ENCODE assay signal across 1 cellular context in the genomic region with DNA sequence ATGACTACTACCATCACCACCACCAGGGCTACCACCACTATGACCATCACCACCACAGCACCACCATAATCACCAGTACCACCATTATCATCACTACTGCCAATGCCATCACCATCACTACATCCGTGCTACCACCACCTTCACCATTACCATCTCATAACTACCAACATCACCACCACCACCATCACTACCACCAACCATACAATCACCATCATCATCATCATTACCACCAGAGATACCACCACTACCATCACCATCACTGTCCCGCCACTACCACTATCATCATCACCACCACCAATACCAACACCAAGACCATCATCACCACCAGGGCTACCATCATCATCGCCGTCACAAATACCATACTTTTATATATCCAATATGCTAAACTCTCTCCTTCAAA.
TF ChIP-seq lines count a peak whose summit lies in the region.

No MANE protein-coding gene starts in this region.

TF ChIP-seq in H1, 55 proteins besides CTCF, POLR2A, EP300 and RAD21:
- TF ChIP-seq, protein P1, sequence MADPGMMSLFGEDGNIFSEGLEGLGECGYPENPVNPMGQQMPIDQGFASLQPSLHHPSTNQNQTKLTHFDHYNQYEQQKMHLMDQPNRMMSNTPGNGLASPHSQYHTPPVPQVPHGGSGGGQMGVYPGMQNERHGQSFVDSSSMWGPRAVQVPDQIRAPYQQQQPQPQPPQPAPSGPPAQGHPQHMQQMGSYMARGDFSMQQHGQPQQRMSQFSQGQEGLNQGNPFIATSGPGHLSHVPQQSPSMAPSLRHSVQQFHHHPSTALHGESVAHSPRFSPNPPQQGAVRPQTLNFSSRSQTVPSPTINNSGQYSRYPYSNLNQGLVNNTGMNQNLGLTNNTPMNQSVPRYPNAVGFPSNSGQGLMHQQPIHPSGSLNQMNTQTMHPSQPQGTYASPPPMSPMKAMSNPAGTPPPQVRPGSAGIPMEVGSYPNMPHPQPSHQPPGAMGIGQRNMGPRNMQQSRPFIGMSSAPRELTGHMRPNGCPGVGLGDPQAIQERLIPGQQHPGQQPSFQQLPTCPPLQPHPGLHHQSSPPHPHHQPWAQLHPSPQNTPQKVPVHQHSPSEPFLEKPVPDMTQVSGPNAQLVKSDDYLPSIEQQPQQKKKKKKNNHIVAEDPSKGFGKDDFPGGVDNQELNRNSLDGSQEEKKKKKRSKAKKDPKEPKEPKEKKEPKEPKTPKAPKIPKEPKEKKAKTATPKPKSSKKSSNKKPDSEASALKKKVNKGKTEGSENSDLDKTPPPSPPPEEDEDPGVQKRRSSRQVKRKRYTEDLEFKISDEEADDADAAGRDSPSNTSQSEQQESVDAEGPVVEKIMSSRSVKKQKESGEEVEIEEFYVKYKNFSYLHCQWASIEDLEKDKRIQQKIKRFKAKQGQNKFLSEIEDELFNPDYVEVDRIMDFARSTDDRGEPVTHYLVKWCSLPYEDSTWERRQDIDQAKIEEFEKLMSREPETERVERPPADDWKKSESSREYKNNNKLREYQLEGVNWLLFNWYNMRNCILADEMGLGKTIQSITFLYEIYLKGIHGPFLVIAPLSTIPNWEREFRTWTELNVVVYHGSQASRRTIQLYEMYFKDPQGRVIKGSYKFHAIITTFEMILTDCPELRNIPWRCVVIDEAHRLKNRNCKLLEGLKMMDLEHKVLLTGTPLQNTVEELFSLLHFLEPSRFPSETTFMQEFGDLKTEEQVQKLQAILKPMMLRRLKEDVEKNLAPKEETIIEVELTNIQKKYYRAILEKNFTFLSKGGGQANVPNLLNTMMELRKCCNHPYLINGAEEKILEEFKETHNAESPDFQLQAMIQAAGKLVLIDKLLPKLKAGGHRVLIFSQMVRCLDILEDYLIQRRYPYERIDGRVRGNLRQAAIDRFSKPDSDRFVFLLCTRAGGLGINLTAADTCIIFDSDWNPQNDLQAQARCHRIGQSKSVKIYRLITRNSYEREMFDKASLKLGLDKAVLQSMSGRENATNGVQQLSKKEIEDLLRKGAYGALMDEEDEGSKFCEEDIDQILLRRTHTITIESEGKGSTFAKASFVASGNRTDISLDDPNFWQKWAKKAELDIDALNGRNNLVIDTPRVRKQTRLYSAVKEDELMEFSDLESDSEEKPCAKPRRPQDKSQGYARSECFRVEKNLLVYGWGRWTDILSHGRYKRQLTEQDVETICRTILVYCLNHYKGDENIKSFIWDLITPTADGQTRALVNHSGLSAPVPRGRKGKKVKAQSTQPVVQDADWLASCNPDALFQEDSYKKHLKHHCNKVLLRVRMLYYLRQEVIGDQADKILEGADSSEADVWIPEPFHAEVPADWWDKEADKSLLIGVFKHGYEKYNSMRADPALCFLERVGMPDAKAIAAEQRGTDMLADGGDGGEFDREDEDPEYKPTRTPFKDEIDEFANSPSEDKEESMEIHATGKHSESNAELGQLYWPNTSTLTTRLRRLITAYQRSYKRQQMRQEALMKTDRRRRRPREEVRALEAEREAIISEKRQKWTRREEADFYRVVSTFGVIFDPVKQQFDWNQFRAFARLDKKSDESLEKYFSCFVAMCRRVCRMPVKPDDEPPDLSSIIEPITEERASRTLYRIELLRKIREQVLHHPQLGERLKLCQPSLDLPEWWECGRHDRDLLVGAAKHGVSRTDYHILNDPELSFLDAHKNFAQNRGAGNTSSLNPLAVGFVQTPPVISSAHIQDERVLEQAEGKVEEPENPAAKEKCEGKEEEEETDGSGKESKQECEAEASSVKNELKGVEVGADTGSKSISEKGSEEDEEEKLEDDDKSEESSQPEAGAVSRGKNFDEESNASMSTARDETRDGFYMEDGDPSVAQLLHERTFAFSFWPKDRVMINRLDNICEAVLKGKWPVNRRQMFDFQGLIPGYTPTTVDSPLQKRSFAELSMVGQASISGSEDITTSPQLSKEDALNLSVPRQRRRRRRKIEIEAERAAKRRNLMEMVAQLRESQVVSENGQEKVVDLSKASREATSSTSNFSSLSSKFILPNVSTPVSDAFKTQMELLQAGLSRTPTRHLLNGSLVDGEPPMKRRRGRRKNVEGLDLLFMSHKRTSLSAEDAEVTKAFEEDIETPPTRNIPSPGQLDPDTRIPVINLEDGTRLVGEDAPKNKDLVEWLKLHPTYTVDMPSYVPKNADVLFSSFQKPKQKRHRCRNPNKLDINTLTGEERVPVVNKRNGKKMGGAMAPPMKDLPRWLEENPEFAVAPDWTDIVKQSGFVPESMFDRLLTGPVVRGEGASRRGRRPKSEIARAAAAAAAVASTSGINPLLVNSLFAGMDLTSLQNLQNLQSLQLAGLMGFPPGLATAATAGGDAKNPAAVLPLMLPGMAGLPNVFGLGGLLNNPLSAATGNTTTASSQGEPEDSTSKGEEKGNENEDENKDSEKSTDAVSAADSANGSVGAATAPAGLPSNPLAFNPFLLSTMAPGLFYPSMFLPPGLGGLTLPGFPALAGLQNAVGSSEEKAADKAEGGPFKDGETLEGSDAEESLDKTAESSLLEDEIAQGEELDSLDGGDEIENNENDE (IDR thresholded peaks at IDR 0.05; ENCODE audit: insufficient replicate concordance, low read length) = no peak
- TF ChIP-seq CBX5 (IDR thresholded peaks at IDR 0.05; ENCODE audit: low read depth, low read length) (no peak), CTBP2 (IDR thresholded peaks at IDR 0.05; ENCODE audit: borderline replicate concordance, insufficient read depth, insufficient read length, low read length) (no peak), GABPA (IDR thresholded peaks at IDR 0.05; ENCODE audit: borderline replicate concordance, insufficient read depth, low read length) (no peak), HDAC6 (IDR thresholded peaks at IDR 0.05; ENCODE audit: low read depth, low read length) (no peak), RXRA (IDR thresholded peaks at IDR 0.05; ENCODE audit: insufficient read depth, low read depth, low read length) (no peak), ZNF274 (IDR thresholded peaks at IDR 0.05; ENCODE audit: borderline replicate concordance, extremely low read depth, low read length) (no peak), EGR1 (IDR thresholded peaks at IDR 0.05; ENCODE audit: borderline replicate concordance, low read depth, low read length) (no peak), NRF1 (IDR thresholded peaks at IDR 0.05; ENCODE audit: low read depth, low read length) (no peak)
- TF ChIP-seq, protein P2, sequence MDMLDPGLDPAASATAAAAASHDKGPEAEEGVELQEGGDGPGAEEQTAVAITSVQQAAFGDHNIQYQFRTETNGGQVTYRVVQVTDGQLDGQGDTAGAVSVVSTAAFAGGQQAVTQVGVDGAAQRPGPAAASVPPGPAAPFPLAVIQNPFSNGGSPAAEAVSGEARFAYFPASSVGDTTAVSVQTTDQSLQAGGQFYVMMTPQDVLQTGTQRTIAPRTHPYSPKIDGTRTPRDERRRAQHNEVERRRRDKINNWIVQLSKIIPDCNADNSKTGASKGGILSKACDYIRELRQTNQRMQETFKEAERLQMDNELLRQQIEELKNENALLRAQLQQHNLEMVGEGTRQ (IDR thresholded peaks at IDR 0.05; ENCODE audit: low read length) = no peak
